In the genomic region with DNA sequence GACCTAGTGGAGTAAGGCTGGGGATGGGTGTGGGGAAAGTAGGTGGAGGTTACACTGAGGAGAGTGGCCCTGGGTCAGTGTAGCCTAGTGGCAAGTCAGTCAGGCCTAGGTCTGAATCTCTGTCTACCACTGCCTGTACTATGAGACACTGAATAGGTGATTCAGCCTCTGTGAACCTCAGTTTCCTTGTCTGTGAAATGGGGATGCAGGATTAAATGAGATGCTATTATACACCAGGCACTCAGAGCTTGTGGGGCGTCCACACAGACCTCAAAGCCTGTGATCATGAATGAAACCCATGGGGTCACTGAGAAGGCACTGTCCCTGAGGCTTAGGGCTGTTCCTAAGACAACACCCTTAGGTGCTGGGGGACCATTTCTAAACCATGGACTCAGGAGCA, we compare ENCODE assay signal across 2 cellular contexts. TPM values are rescaled to one million over a fixed set of nuclear protein-coding genes. Genes with fewer than 3 reads are reported as not detected.
"Had no signal": no experiment of that assay in that cellular context is flagged by ENCODE, and none has a peak within 500 bp of the region (broad histone marks: within the 10 kb centered on the region; RNA-seq: fewer than 3 reads in every experiment).

No MANE protein-coding gene starts in this region.

RNA-seq across cellular contexts. Expression of gene CD8B2, which starts 11.4 kb away (rescaled TPM):
- total RNA-seq: G401, GM12878 had no signal
